ENCODE assay signal across 18 cellular contexts in the genomic region with DNA sequence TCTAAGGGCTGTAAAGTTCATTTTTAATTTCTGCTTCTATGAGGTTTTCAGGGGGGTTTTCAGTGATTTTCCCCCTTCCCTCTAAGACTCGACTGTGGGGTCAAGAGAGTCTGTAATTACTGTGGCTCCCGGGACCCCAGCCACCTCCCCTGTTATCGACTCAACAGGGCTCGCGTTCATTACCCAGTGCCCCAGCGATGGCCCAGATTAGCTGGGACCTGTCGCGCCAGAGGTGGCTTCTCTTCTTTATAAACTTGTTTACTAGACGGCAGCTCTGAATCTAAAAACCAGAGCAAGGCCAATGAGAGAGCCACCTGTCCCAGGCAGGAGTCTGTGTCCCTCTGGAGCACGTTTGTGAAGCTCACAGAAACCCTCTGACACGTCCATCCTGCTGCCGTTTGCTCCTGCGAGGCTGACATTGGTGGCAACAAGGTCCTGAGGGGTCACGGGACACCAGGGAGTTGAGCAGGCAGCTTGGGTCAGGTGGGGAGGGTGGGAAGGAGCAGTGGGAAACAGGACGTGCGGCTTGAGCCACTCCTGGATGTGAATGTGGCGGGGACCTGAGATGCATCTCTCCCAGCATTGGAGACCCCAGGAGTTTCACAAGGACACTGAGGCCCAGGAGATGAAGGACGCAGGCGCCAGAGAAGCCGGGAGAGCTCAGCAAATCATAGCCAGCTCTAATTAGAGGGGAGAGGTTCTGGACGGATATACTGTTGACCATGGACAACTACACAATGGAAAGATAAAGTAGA.
A peak's percentile ranks its signal among the peaks of the same experiment; 100 is the strongest.
DNase-seq lines count a peak whose midpoint lies in the region; ATAC-seq and TF ChIP-seq lines count a peak whose summit lies in the region.
"Had no signal": no experiment of that assay in that cellular context is flagged by ENCODE, and none has a peak within 500 bp of the region (broad histone marks: within the 10 kb centered on the region; RNA-seq: fewer than 3 reads in every experiment).

No MANE protein-coding gene starts in this region.

- H3K4me1 ChIP-seq in left ventricle myocardium inferior, result peaks cover 5% of the 10 kb centered on the region
- peaks cover 1% of the 10 kb centered on the region for H3K4me1 ChIP-seq in prostate gland (replicated peaks)
- no peaks in the 10 kb centered on the region for H3K4me1 ChIP-seq in aorta (ENCODE audit: control insufficient read depth in 1 of 2, insufficient read depth in 2 of 2, low read length in 2 of 2)
- H3K4me1 ChIP-seq: BE2C, Peyer's patch had no signal

- no peak for TF ChIP-seq POLR2A in prostate gland (IDR thresholded peaks at IDR 0.05)

- peak; percentile 51 for DNase-seq in Right ventricle myocardium inferior (ENCODE audit: missing footprints)
- DNase-seq in left ventricle myocardium inferior, result no peak
- DNase-seq in coronary artery (ENCODE audit: low spot score), result peak; percentile 33
- DNase-seq in prostate gland (ENCODE audit: low spot score), result no peak
- DNase-seq in aorta, result peak; percentile 10 to 69
- no peak for DNase-seq in NCI-H82 treated with DMSO at 0.1 percent for 48 hours (lab: John Stamatoyannopoulos, UW; ENCODE audit: unreplicated experiment)
- DNase-seq in activated gamma-delta T cell (lab: John Stamatoyannopoulos, UW), result no peak
- DNase-seq: BE2C; DMS153; GDM1; MM.1S; NCI-H1092 treated with DMSO at 0.1 percent for 48 hours; NCI-H1694; NCI-H2081 treated with DMSO at 0.1 percent for 48 hours; NCI-H446 treated with DMSO at 0.1 percent for 48 hours; NK-92 treated with Interleukin-12 subunit alpha and Interleukin-12 subunit beta, amount 100 ng/mL, for 24 hours; SHP77 had no signal

- no peaks in the 10 kb centered on the region for H3K9me3 ChIP-seq in left ventricle myocardium inferior (replicated peaks)
- H3K9me3 ChIP-seq in prostate gland, result no peaks in the 10 kb centered on the region
- H3K9me3 ChIP-seq in aorta (ENCODE audit: control insufficient read depth, low read length), result no peaks in the 10 kb centered on the region
- H3K9me3 ChIP-seq: BE2C, Peyer's patch had no signal

- intact Hi-C loops in Right ventricle myocardium inferior (cut with DNase I), result no loop called here
- intact Hi-C loops in left ventricle myocardium inferior (cut with micrococcal nuclease), result no loop called here
- intact Hi-C loops in prostate gland (cut with DNase I), result loop anchor here (5.0 kb wide), 1 partner anchor 86 kb away; no protein-coding TSS in a partner anchor
- intact Hi-C loops in aorta (cut with DNase I), result no loop called here

- ATAC-seq in Right ventricle myocardium inferior (no peak), aorta (ENCODE audit: low FRiP score) (no peak)

- H3K36me3 ChIP-seq in left ventricle myocardium inferior, result peaks cover 42% of the 10 kb centered on the region
- no peaks in the 10 kb centered on the region for H3K36me3 ChIP-seq in prostate gland
- no peaks in the 10 kb centered on the region for H3K36me3 ChIP-seq in aorta (ENCODE audit: control insufficient read depth in 1 of 2, insufficient read depth in 2 of 2, low read length in 1 of 2)
- H3K36me3 ChIP-seq: BE2C had no signal

- H3K4me3 ChIP-seq in left ventricle myocardium inferior, result no peak overlapping the region
- no peak overlapping the region for H3K4me3 ChIP-seq in coronary artery
- no peak overlapping the region for H3K4me3 ChIP-seq in prostate gland
- no peak overlapping the region for H3K4me3 ChIP-seq in aorta (ENCODE audit: low read length in 2 of 2)
- H3K4me3 ChIP-seq: Peyer's patch had no signal

- WGBS in prostate gland, result 84% methylated on average over 21 of the region's 21 CpGs
- 90 to 93% methylated on average over 21 of the region's 21 CpGs for WGBS in aorta, 2 donors

- H3K27ac ChIP-seq in left ventricle myocardium inferior (replicated peaks), result no peak overlapping the region
- no peak overlapping the region for H3K27ac ChIP-seq in coronary artery
- H3K27ac ChIP-seq in prostate gland, result peak overlapping the region; percentile 49 to 65
- no peak overlapping the region for H3K27ac ChIP-seq in aorta (ENCODE audit: low read depth in 1 of 2, low read length in 2 of 2)
- H3K27ac ChIP-seq: Peyer's patch had no signal

- no peaks in the 10 kb centered on the region for H3K27me3 ChIP-seq in left ventricle myocardium inferior (ENCODE audit: low read depth)
- no peaks in the 10 kb centered on the region for H3K27me3 ChIP-seq in prostate gland (replicated peaks; ENCODE audit: insufficient read depth)
- H3K27me3 ChIP-seq in aorta (ENCODE audit: control insufficient read depth in 1 of 2, insufficient read depth in 2 of 2, low read length in 1 of 2), result no peaks in the 10 kb centered on the region
- H3K27me3 ChIP-seq: BE2C, Peyer's patch had no signal

- no peak for TF ChIP-seq CTCF in left ventricle myocardium inferior (IDR thresholded peaks at IDR 0.05; ENCODE audit: borderline replicate concordance)
- TF ChIP-seq CTCF in coronary artery (IDR thresholded peaks at IDR 0.05), result no peak
- no peak for TF ChIP-seq CTCF in prostate gland (IDR thresholded peaks at IDR 0.05)

Comparison
In these comparisons a context has a peak if more than half of its experiments do, and no peak if none do; other contexts are left out.
1. DNase-seq: peak in Right ventricle myocardium inferior (single experiment), coronary artery (single experiment) and aorta (2 of 2); none in left ventricle myocardium inferior (single experiment), prostate gland (single experiment), NCI-H82 treated with DMSO at 0.1 percent for 48 hours (single experiment) and activated gamma-delta T cell (single experiment).
2. H3K27ac ChIP-seq: peak in prostate gland (2 of 2); none in left ventricle myocardium inferior (single experiment), coronary artery (0 of 2) and aorta (0 of 2).